Comparison of ENCODE assay signal across 29 cellular contexts in the genomic region with DNA sequence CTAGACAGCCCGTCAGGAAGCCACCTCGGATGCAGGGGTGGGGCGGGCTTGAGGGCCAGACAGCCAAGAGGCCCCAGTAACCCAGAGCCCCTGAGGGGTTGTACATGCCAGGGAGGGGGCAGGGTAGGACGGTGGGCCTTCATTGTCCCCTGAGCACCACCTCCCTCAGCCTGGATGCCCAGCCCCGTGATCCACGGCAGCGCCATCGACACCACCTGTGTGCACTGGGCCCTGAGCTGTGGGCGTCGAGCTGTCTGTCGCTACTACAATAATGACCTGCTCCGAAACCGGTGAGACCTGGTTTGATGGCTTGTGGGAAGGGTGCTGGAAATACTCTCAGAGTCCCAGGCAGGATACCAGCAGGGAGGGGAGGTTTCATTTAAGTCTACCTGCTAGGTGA. TPM values are rescaled to one million over a fixed set of nuclear protein-coding genes. Genes with fewer than 3 reads are reported as not detected.
"Had no signal": no experiment of that assay in that cellular context is flagged by ENCODE, and none has a peak within 500 bp of the region (broad histone marks: within the 10 kb centered on the region; RNA-seq: fewer than 3 reads in every experiment).

No MANE protein-coding gene starts in this region.

- H3K9me3 ChIP-seq: breast epithelium, gastrocnemius medialis, lower lobe of right lung, mucosa of descending colon, ovary, sigmoid colon, suprapubic skin, tibial artery had no signal

- H3K36me3 ChIP-seq: breast epithelium, gastrocnemius medialis, ovary, sigmoid colon, tibial artery had no signal

- H3K4me3 ChIP-seq: breast epithelium, gastrocnemius medialis, lower lobe of right lung, mucosa of descending colon, ovary, sigmoid colon, suprapubic skin, tibial artery had no signal

- H3K4me1 ChIP-seq: breast epithelium, gastrocnemius medialis, lower lobe of right lung, sigmoid colon had no signal

- H3K27ac ChIP-seq: breast epithelium, gastrocnemius medialis, lower lobe of right lung, ovary, sigmoid colon, suprapubic skin, tibial artery had no signal

- FAIRE-seq: keratinocyte, small intestine had no signal

- DNase-seq: activated B cell treated with CpG ODN at 0.5 μM for 24 hours; activated CD4-positive, alpha-beta T cell treated with anti-CD3 and anti-CD28 coated beads, Interleukin-2, amount 50 U/mL, for 1 hour; activated CD8-positive, alpha-beta T cell treated with anti-CD3 and anti-CD28 coated beads for 36 hours; activated naive CD4-positive, alpha-beta T cell; activated T-cell treated with anti-CD3 and anti-CD28 coated beads, Interleukin-2, amount 50 U/mL, for 4 hours; dermis blood vessel endothelial cell; effector CD8-positive, alpha-beta T cell; gastrocnemius medialis; glutamatergic neuron; left cardiac atrium; lower lobe of right lung; mesenchymal stem cell; mucosa of descending colon; ovary; sigmoid colon; small intestine; stimulated activated CD4-positive, alpha-beta T cell treated with anti-CD3 and anti-CD28 coated beads, Interleukin-4, amount 100 ng/mL, for 4 hours; stimulated activated CD8-positive, alpha-beta memory T cell treated with anti-CD3 and anti-CD28 coated beads, Interleukin-4, amount 100 ng/mL, for 48 hours; stimulated activated naive CD4-positive, alpha-beta T cell; T-helper 1 cell had no signal

- H3K27me3 ChIP-seq: breast epithelium, gastrocnemius medialis, ovary, sigmoid colon, suprapubic skin had no signal

RNA-seq across cellular contexts. Expression of a gene that starts 37.4 kb away (rescaled TPM):
- total RNA-seq: activated B cell treated with CpG ODN at 0.5 μM for 24 hours, epithelial cell of proximal tubule, gastrocnemius medialis, myocyte, progenitor cell of endocrine pancreas, urinary bladder had no signal
- polyA plus RNA-seq: keratinocyte had no signal

RNA-seq across cellular contexts. Expression of a gene that starts 52.2 kb away (rescaled TPM):
- total RNA-seq: activated CD8-positive, alpha-beta T cell treated with anti-CD3 and anti-CD28 coated beads for 36 hours; activated naive CD4-positive, alpha-beta T cell treated with anti-CD3 and anti-CD28 coated beads, Interleukin-2, amount 50 U/mL, for 72 hours had no signal
- polyA plus RNA-seq: keratinocyte had no signal
